In the genomic region with DNA sequence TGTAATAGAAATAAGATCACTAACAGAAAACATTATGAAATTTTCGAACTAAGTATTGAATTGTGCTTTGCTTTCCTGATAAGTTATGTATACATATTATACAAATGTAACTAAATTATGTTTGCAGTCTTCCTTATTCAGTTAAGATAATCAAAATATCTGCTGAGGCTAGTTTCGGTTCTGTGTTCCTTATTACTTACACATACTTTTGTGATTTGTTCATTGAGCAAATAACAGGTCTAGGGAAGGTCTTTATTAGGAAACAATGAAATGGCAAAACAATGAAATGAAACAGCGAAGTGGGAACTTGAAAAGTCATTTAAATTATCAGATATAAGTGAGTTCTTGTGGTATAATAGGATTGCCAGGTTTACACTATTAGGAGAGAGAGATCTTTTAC, we compare ENCODE assay signal across 22 cellular contexts.
DNase-seq lines count a peak whose midpoint lies in the region; ATAC-seq, FAIRE-seq and TF ChIP-seq lines count a peak whose summit lies in the region.
"Had no signal": no experiment of that assay in that cellular context is flagged by ENCODE, and none has a peak within 500 bp of the region (broad histone marks: within the 10 kb centered on the region; RNA-seq: fewer than 3 reads in every experiment).

No MANE protein-coding gene starts in this region.

- H3K36me3 ChIP-seq in body of pancreas (replicated peaks in 1 of 2; ENCODE audit: insufficient read depth in 1 of 2, low read depth in 2 of 2) (no peaks in the 10 kb centered on the region), pancreas (no peaks in the 10 kb centered on the region), mesenchymal stem cell (ENCODE audit: control insufficient read depth in 1 of 2, insufficient read depth in 2 of 2, low read depth in 1 of 2, low read length in 2 of 2) (no peaks in the 10 kb centered on the region)
- H3K36me3 ChIP-seq: BLaER1, HAP-1 had no signal

- H3K27me3 ChIP-seq in body of pancreas (no peaks in the 10 kb centered on the region), pancreas (no peaks in the 10 kb centered on the region), mesenchymal stem cell (ENCODE audit: control insufficient read depth in 1 of 2, insufficient read depth in 1 of 2, low read length in 2 of 2) (no peaks in the 10 kb centered on the region)
- H3K27me3 ChIP-seq: BLaER1 had no signal

- no peak overlapping the region for H2BK120ac ChIP-seq in mesenchymal stem cell (ENCODE audit: low read depth, low read length)

- FAIRE-seq in pancreas (lab: Jason Lieb, UNC): peak; percentile 9
- FAIRE-seq: A204.1, G401.6, GM12892, H54 had no signal

- 27 to 42% methylated on average over 3 of the region's 3 CpGs for WGBS in body of pancreas, 2 donors
- 29 to 33% methylated on average over 3 of the region's 3 CpGs for WGBS in pancreas, 2 donors
- WGBS in mesenchymal stem cell: 53% methylated on average over 1 of the region's 3 CpGs

- no peak overlapping the region for H2AFZ ChIP-seq in mesenchymal stem cell (ENCODE audit: low read depth, low read length)

- H3K14ac ChIP-seq in mesenchymal stem cell (ENCODE audit: low read length in 2 of 2): no peak overlapping the region

- no peak overlapping the region for H3K18ac ChIP-seq in mesenchymal stem cell (ENCODE audit: low read depth in 1 of 2, low read length in 2 of 2)

- peak; percentile 64 for ATAC-seq in body of pancreas
- peak; percentile 47 to 84 (median 69) for ATAC-seq in pancreas
- ATAC-seq: CD8-positive, alpha-beta T cell had no signal

- no peaks in the 10 kb centered on the region for H3K9me3 ChIP-seq in body of pancreas
- no peaks in the 10 kb centered on the region for H3K9me3 ChIP-seq in pancreas
- no peaks in the 10 kb centered on the region for H3K9me3 ChIP-seq in mesenchymal stem cell (ENCODE audit: control insufficient read depth, low read length)
- H3K9me3 ChIP-seq: BLaER1, Caco-2, HAP-1 had no signal

- no peak overlapping the region for H4K91ac ChIP-seq in mesenchymal stem cell (ENCODE audit: low read length)

- H4K8ac ChIP-seq in mesenchymal stem cell (ENCODE audit: low read length): no peak overlapping the region

- H3K4me3 ChIP-seq in body of pancreas (no peak overlapping the region), epithelial cell of esophagus (ENCODE audit: low read length) (no peak overlapping the region), pancreas (no peak overlapping the region), mesenchymal stem cell (ENCODE audit: insufficient read depth in 1 of 2, low read depth in 1 of 2, low read length in 2 of 2) (no peak overlapping the region)
- H3K4me3 ChIP-seq: BLaER1, HAP-1 had no signal

- no peak overlapping the region for H3K4me2 ChIP-seq in mesenchymal stem cell (ENCODE audit: low read length, poor library complexity, severe bottlenecking)
- H3K4me2 ChIP-seq: BLaER1 had no signal

- peak; percentile 9 for DNase-seq in HCEC 1CT
- no peak for DNase-seq in body of pancreas
- peak; percentile 53 for DNase-seq in epithelial cell of esophagus (ENCODE audit: low read depth)
- DNase-seq in pancreas: no peak
- DNase-seq in midbrain (lab: John Stamatoyannopoulos, UW): no peak
- no peak for DNase-seq in mesenchymal stem cell
- no peak for DNase-seq in HuH-7.5 (ENCODE audit: low spot score)
- no peak for DNase-seq in NCI-H510A (lab: John Stamatoyannopoulos, UW)
- DNase-seq: Caco-2; CD4-positive, CD25-positive, alpha-beta regulatory T cell; CD8-positive, alpha-beta T cell; DMS153; DND-41; GOT3 had no signal

- no peak overlapping the region for H3K9ac ChIP-seq in mesenchymal stem cell (ENCODE audit: low read length)
- H3K9ac ChIP-seq: BLaER1 had no signal

- H3K4me1 ChIP-seq in body of pancreas (peaks cover 9% of the 10 kb centered on the region), pancreas (peaks cover 4 to 8% (median 7%) of the 10 kb centered on the region in 3 donors), mesenchymal stem cell (ENCODE audit: control insufficient read depth, insufficient read depth, low read depth, low read length) (no peaks in the 10 kb centered on the region)
- H3K4me1 ChIP-seq: BLaER1, Caco-2 had no signal

- no peak overlapping the region for H2AK5ac ChIP-seq in mesenchymal stem cell (ENCODE audit: low read length, severe bottlenecking)

- intact Hi-C loops in body of pancreas (cut with DNase I): no loop called here
- intact Hi-C loops in pancreas (cut with DNase I): no loop called here

- H3K27ac ChIP-seq in body of pancreas (peak overlapping the region in 2 of 4 donors; percentile 37 to 64), pancreas (peak overlapping the region in 2 of 4 donors; percentile 43 to 46), mesenchymal stem cell (ENCODE audit: low read length, poor library complexity, severe bottlenecking) (no peak overlapping the region)
- H3K27ac ChIP-seq: 22Rv1, BLaER1, C4-2B had no signal

- H2BK15ac ChIP-seq in mesenchymal stem cell (ENCODE audit: low read depth, poor library complexity, severe bottlenecking): no peak overlapping the region

- H3K79me1 ChIP-seq in mesenchymal stem cell (replicated peaks; ENCODE audit: low read length, poor library complexity, severe bottlenecking): no peaks in the 10 kb centered on the region

- no peak overlapping the region for H3K23ac ChIP-seq in mesenchymal stem cell (ENCODE audit: low read length in 2 of 2)

- TF ChIP-seq CTCF in body of pancreas (IDR thresholded peaks at IDR 0.05) (no peak), epithelial cell of esophagus (IDR thresholded peaks at IDR 0.05; ENCODE audit: insufficient read depth, low read depth, low read length, missing control alignments) (no peak), pancreas (IDR thresholded peaks at IDR 0.05) (no peak)

- TF ChIP-seq POLR2A in body of pancreas (IDR thresholded peaks at IDR 0.05): no peak

- no peak overlapping the region for H3K4ac ChIP-seq in mesenchymal stem cell (ENCODE audit: low read depth in 1 of 2, low read length in 2 of 2)

- H2BK5ac ChIP-seq in mesenchymal stem cell (ENCODE audit: low read depth, low read length, poor library complexity, severe bottlenecking): no peak overlapping the region

- H2BK12ac ChIP-seq in mesenchymal stem cell (ENCODE audit: low read length in 2 of 2): no peak overlapping the region

Comparison
In these comparisons a context has a peak if more than half of its experiments do, and no peak if none do; other contexts are left out.
1. DNase-seq: peak in HCEC 1CT (single experiment) and epithelial cell of esophagus (single experiment); none in body of pancreas (0 of 4), pancreas (0 of 6), midbrain (single experiment), mesenchymal stem cell (single experiment), HuH-7.5 (single experiment) and NCI-H510A (single experiment).